19 cellular contexts compared by ENCODE assay signal in genomic region chr3:40895109-40895508, GRCh38.
"Had no signal": no experiment of that assay in that cellular context is flagged by ENCODE, and none has a peak within 500 bp of the region (broad histone marks: within the 10 kb centered on the region; RNA-seq: fewer than 3 reads in every experiment).

No MANE protein-coding gene starts in this region.

- H3K4me3 ChIP-seq: esophagus muscularis mucosa, heart right ventricle, ovary, skin epidermis, uterus had no signal

- FAIRE-seq: bronchial epithelial cell had no signal

- H3K9me3 ChIP-seq: esophagus muscularis mucosa, heart right ventricle, ovary, uterus had no signal

- DNase-seq: activated B cell treated with CpG ODN at 0.5 μM for 24 hours; activated CD4-positive, alpha-beta T cell treated with anti-CD3 and anti-CD28 coated beads, Interleukin-2, amount 50 U/mL, for 1 hour; activated CD8-positive, alpha-beta T cell treated with anti-CD3 and anti-CD28 coated beads for 36 hours; activated naive CD8-positive, alpha-beta T cell treated with anti-CD3 and anti-CD28 coated beads, Interleukin-2, amount 50 U/mL, for 24 hours; activated T-cell treated with anti-CD3 and anti-CD28 coated beads, Interleukin-2, amount 50 U/mL, for 48 hours; foreskin melanocyte; heart right ventricle; left ventricle myocardium superior; ovary; stimulated activated CD4-positive, alpha-beta T cell treated with anti-CD3 and anti-CD28 coated beads, Interleukin-4, amount 100 ng/mL, for 24 hours; stimulated activated CD8-positive, alpha-beta memory T cell treated with anti-CD3 and anti-CD28 coated beads, Interleukin-4, amount 100 ng/mL, for 48 hours; stimulated activated naive CD8-positive, alpha-beta T cell treated with anti-CD3 and anti-CD28 coated beads, Interleukin-15, amount 100 ng/mL, for 72 hours; substantia nigra; uterus had no signal

- H3K27ac ChIP-seq: esophagus muscularis mucosa, heart right ventricle, ovary, skin epidermis, uterus had no signal

- H3K4me1 ChIP-seq: esophagus muscularis mucosa, uterus had no signal

- H3K27me3 ChIP-seq: esophagus muscularis mucosa, heart right ventricle, ovary, uterus had no signal

- ATAC-seq: activated CD8-positive, alpha-beta T cell treated with anti-CD3 and anti-CD28 coated beads for 36 hours; activated naive CD8-positive, alpha-beta T cell treated with anti-CD3 and anti-CD28 coated beads, Interleukin-2, amount 50 U/mL, for 24 hours; heart right ventricle; left ventricle myocardium superior; sciatic nerve; stimulated activated memory B cell treated with anti-CD40 and anti-IgM and Interleukin-4, amounts not matched to agents 10 μg/mL and 1 μg/mL and 100 μg/mL, for 72 hours; stimulated activated naive CD8-positive, alpha-beta T cell treated with anti-CD3 and anti-CD28 coated beads, Interleukin-15, amount 100 ng/mL, for 72 hours had no signal

- H3K36me3 ChIP-seq: esophagus muscularis mucosa, heart right ventricle, ovary, uterus had no signal
